ENCODE assay signal across 6 cellular contexts in the genomic region with DNA sequence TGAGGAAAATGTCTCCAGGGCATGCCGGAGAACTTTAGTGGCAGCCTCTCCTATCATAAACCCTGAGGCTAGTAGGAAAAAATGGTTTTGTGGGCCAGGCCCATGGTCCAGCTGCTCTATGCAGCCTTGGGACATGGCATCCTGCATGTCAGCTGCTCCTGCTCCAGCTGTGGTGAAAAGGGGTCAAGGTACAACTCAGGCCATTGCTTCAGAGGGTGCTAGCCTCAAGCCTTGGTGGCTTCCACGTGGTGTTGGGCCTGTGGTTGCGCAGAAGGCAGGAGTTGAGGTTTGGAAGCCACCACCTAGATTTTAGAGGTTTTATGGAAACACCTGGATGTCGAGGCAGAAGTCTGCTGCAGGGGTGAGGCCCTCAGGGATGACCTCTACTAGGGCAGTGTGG.
"Had no signal": no experiment of that assay in that cellular context is flagged by ENCODE, and none has a peak within 500 bp of the region (broad histone marks: within the 10 kb centered on the region; RNA-seq: fewer than 3 reads in every experiment).

No MANE protein-coding gene starts in this region.

- H3K27ac Mint-ChIP-seq: IgD-negative memory B cell had no signal

- H3K27me3 Mint-ChIP-seq: IgD-negative memory B cell had no signal

- H3K4me3 Mint-ChIP-seq: IgD-negative memory B cell had no signal

- H3K27ac ChIP-seq: HL-60 had no signal

- DNase-seq: IMR-90, KBM-7 had no signal

- H3K4me1 Mint-ChIP-seq: IgD-negative memory B cell had no signal

- H3K4me3 ChIP-seq: K562 had no signal

- FAIRE-seq: HTR-8/SVneo, K562 had no signal

- ATAC-seq: K562 had no signal
